ENCODE assay signal across 17 cellular contexts in genomic region chr19:11073568-11073967, GRCh38.
"Had no signal": no experiment of that assay in that cellular context is flagged by ENCODE, and none has a peak within 500 bp of the region (broad histone marks: within the 10 kb centered on the region; RNA-seq: fewer than 3 reads in every experiment).

No MANE protein-coding gene starts in this region.

- H3K9me3 Mint-ChIP-seq: naive thymus-derived CD8-positive, alpha-beta T cell had no signal

- H3K36me3 ChIP-seq: esophagus muscularis mucosa, gastrocnemius medialis, suprapubic skin, thyroid gland, upper lobe of left lung, uterus had no signal

- H3K9me3 ChIP-seq: esophagus muscularis mucosa, gastrocnemius medialis, suprapubic skin, thyroid gland, upper lobe of left lung, uterus had no signal

- H3K4me3 ChIP-seq: esophagus muscularis mucosa, gastrocnemius medialis, suprapubic skin, thyroid gland, upper lobe of left lung, uterus had no signal

- H3K27me3 Mint-ChIP-seq: naive thymus-derived CD8-positive, alpha-beta T cell had no signal

- H3K27ac ChIP-seq: epithelial cell of prostate, esophagus muscularis mucosa, gastrocnemius medialis, suprapubic skin, thyroid gland, uterus had no signal

- H3K4me1 ChIP-seq: gastrocnemius medialis, thyroid gland, uterus had no signal

- ATAC-seq: gastrocnemius medialis; left lobe of liver; naive thymus-derived CD8-positive, alpha-beta T cell had no signal

- H3K36me3 Mint-ChIP-seq: naive thymus-derived CD8-positive, alpha-beta T cell had no signal

- DNase-seq: cortex of kidney; effector memory CD4-positive, alpha-beta T cell; gastrocnemius medialis; islet precursor cell; mammary epithelial cell; naive thymus-derived CD8-positive, alpha-beta T cell; posterior cingulate gyrus; small intestine; stimulated activated CD4-positive, alpha-beta T cell treated with anti-CD3 and anti-CD28 coated beads, Interleukin-12 subunit alpha, Interleukin-12 subunit beta, amount 100 ng/mL, for 4 hours; stimulated activated naive CD4-positive, alpha-beta T cell treated with Interleukin-2 at 50 U/mL for 16 hours; thyroid gland; upper lobe of left lung; uterus had no signal
